In the genomic region with DNA sequence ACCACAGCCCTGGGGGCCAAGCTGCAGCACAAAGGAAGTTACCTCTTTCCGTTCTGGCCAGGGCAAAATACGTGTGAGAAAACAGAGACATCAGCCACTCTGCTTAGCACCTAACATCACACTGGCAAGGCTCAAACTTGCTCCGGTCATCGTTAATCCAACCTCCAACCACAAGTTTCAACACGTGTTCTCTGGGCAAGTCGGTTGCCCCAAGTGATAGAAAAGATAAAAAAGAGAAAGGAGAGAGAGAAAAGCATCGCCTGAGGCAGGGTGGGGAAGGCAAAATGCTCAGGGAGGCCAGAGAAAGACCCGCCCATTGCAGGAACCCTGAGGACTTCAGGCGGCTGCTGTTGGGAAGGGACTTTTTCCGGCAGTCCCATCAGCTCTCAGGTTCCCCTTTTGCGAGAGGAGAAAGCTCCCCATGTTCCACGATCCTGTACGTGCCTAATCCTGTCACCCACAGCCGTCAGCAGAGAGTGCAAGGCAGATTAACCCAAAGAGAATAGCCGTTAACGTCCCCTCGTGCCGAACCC, we compare ENCODE assay signal across 8 cellular contexts. TPM values are rescaled to one million over a fixed set of nuclear protein-coding genes. Genes with fewer than 3 reads are reported as not detected.
DNase-seq lines count a peak whose midpoint lies in the region; ATAC-seq, FAIRE-seq and TF ChIP-seq lines count a peak whose summit lies in the region.
"Had no signal": no experiment of that assay in that cellular context is flagged by ENCODE, and none has a peak within 500 bp of the region (broad histone marks: within the 10 kb centered on the region; RNA-seq: fewer than 3 reads in every experiment).

No MANE protein-coding gene starts in this region.

- peak in 1 of 2 experiments; percentile 67 for DNase-seq in HL-60 (ENCODE audit: low read depth in 1 of 2, low spot score in 1 of 2)
- no peak for DNase-seq in astrocyte (ENCODE audit: low read depth)
- peak; percentile 81 for DNase-seq in prostate gland (ENCODE audit: low spot score)
- no peak for DNase-seq in NCI-H524 treated with DMSO at 0.1 percent for 48 hours (lab: John Stamatoyannopoulos, UW)
- no peak for DNase-seq in activated gamma-delta T cell (lab: John Stamatoyannopoulos, UW)

- H3K36me3 ChIP-seq in astrocyte (ENCODE audit: insufficient read depth, low read length) (no peaks in the 10 kb centered on the region), prostate gland (no peaks in the 10 kb centered on the region)

- peaks cover 7% of the 10 kb centered on the region for H3K4me1 Mint-ChIP-seq in astrocyte (ENCODE audit: low read depth, unreplicated experiment)

- no peak overlapping the region for H3K9ac ChIP-seq in astrocyte (ENCODE audit: low read length)

- no peak overlapping the region for H3K4me3 Mint-ChIP-seq in astrocyte (ENCODE audit: unreplicated experiment)
- H3K4me3 Mint-ChIP-seq: activated T-helper 17 cell treated with anti-CD3 and anti-CD28 coated beads, Interleukin-2, amount 50 U/mL, for 72 hours had no signal

- H3K79me2 ChIP-seq in astrocyte (ENCODE audit: insufficient read depth, low read length), result no peaks in the 10 kb centered on the region

- intact Hi-C loops in prostate gland (cut with DNase I), result no loop called here

- H3K9me3 ChIP-seq in astrocyte (ENCODE audit: insufficient read depth, low read depth, low read length) (no peaks in the 10 kb centered on the region), prostate gland (no peaks in the 10 kb centered on the region)

- peak overlapping the region; percentile 42 for H3K27ac Mint-ChIP-seq in astrocyte (ENCODE audit: unreplicated experiment)
- H3K27ac Mint-ChIP-seq: activated T-helper 17 cell treated with anti-CD3 and anti-CD28 coated beads, Interleukin-2, amount 50 U/mL, for 72 hours had no signal

- peak; percentile 48 for TF ChIP-seq POLR2A in prostate gland (IDR thresholded peaks at IDR 0.05)

- H3K27me3 ChIP-seq in HL-60 (ENCODE audit: insufficient read depth, poor library complexity, severe bottlenecking) (no peaks in the 10 kb centered on the region), astrocyte (ENCODE audit: insufficient read depth, low read length) (no peaks in the 10 kb centered on the region), prostate gland (replicated peaks; ENCODE audit: insufficient read depth) (no peaks in the 10 kb centered on the region)

- 41% methylated on average over 18 of the region's 18 CpGs for WGBS in prostate gland

- H3K4me2 ChIP-seq in astrocyte (ENCODE audit: low read length), result no peak overlapping the region

- no peak overlapping the region for H3K4me3 ChIP-seq in HL-60 (replicated peaks; ENCODE audit: insufficient read depth, low read length)
- H3K4me3 ChIP-seq in astrocyte (ENCODE audit: insufficient read depth, low read depth, low read length), result no peak overlapping the region
- no peak overlapping the region for H3K4me3 ChIP-seq in prostate gland

- H3K36me3 Mint-ChIP-seq in astrocyte (ENCODE audit: low read depth, unreplicated experiment), result no peaks in the 10 kb centered on the region

- H3K27me3 Mint-ChIP-seq in astrocyte (ENCODE audit: low read depth, unreplicated experiment), result peaks cover 9% of the 10 kb centered on the region
- H3K27me3 Mint-ChIP-seq: activated T-helper 17 cell treated with anti-CD3 and anti-CD28 coated beads, Interleukin-2, amount 50 U/mL, for 72 hours had no signal

- H3K4me1 ChIP-seq in astrocyte (ENCODE audit: insufficient read depth, low read length) (peaks cover 10% of the 10 kb centered on the region), prostate gland (replicated peaks) (no peaks in the 10 kb centered on the region)

- no peak for FAIRE-seq in astrocyte (lab: Jason Lieb, UNC)

- H4K20me1 ChIP-seq in astrocyte (ENCODE audit: insufficient read depth, low read length), result no peaks in the 10 kb centered on the region

- ATAC-seq in GM18867 (IDR thresholded peaks at IDR 0.05; ENCODE audit: unreplicated experiment), result peak; percentile 51
- ATAC-seq in GM18861 (IDR thresholded peaks at IDR 0.05; ENCODE audit: unreplicated experiment), result no peak
- ATAC-seq: activated T-helper 17 cell treated with anti-CD3 and anti-CD28 coated beads, Interleukin-2, amount 50 U/mL, for 72 hours had no signal

- H3K27ac ChIP-seq in HL-60 (replicated peaks) (peak overlapping the region; percentile 22), astrocyte (ENCODE audit: low read depth, low read length) (no peak overlapping the region), prostate gland (peak overlapping the region; percentile 54 to 65)

- H2AFZ ChIP-seq in astrocyte (ENCODE audit: low read depth, low read length), result peak overlapping the region; percentile 11

- H3K9me3 Mint-ChIP-seq in astrocyte (ENCODE audit: unreplicated experiment), result no peaks in the 10 kb centered on the region
- H3K9me3 Mint-ChIP-seq: activated T-helper 17 cell treated with anti-CD3 and anti-CD28 coated beads, Interleukin-2, amount 50 U/mL, for 72 hours had no signal

- TF ChIP-seq CTCF in HL-60 (IDR thresholded peaks at IDR 0.05; ENCODE audit: insufficient read depth, low read length) (no peak), astrocyte (IDR thresholded peaks at IDR 0.05; ENCODE audit: insufficient read depth, low read depth, low read length) (no peak), prostate gland (IDR thresholded peaks at IDR 0.05) (no peak)

RNA-seq across cellular contexts. Expression of gene B4GALNT4, which starts 18.5 kb away (rescaled TPM):
- total RNA-seq in astrocyte (64.6 and 68.5 TPM in 2 replicates), prostate gland (10 to 100 TPM in 1 of 2 donors, 1 to 10 TPM in 1; 5.8 to 14.2 TPM)

RNA-seq across cellular contexts. Expression of gene IFITM3, which starts 30.1 kb away (rescaled TPM):
- total RNA-seq in astrocyte (642 and 757 TPM in 2 replicates), prostate gland (100 to 1,000 TPM; 123 to 477 TPM)

RNA-seq across cellular contexts. Expression of gene IFITM1, which starts 36.9 kb away (rescaled TPM):
- total RNA-seq in astrocyte (526 and 631 TPM in 2 replicates), prostate gland (100 to 1,000 TPM in 1 of 2 donors, 10 to 100 TPM in 1; 73.9 to 182 TPM)

RNA-seq across cellular contexts. Expression of gene IFITM2, which starts 43.2 kb away (rescaled TPM):
- 474 and 575 TPM in 2 replicates for total RNA-seq in astrocyte
- total RNA-seq in prostate gland, result 100 to 1,000 TPM in 1 of 2 donors, 10 to 100 TPM in 1; 96.6 to 149 TPM

RNA-seq across cellular contexts. Expression of gene PKP3, which starts 43.2 kb away (rescaled TPM):
- total RNA-seq in astrocyte (1.1 and 2.1 TPM in 2 replicates), prostate gland (10 to 100 TPM; 58.6 to 88.4 TPM)
- total RNA-seq: activated T-helper 17 cell treated with anti-CD3 and anti-CD28 coated beads, Interleukin-2, amount 50 U/mL, for 72 hours had no signal
